17 cellular contexts compared by ENCODE assay signal in genomic region chr18:10050956-10051355, GRCh38.
DNase-seq lines count a peak whose midpoint lies in the region; ATAC-seq and TF ChIP-seq lines count a peak whose summit lies in the region.
"Had no signal": no experiment of that assay in that cellular context is flagged by ENCODE, and none has a peak within 500 bp of the region (broad histone marks: within the 10 kb centered on the region; RNA-seq: fewer than 3 reads in every experiment).

No MANE protein-coding gene starts in this region.

- peaks cover 28% of the 10 kb centered on the region for H3K4me1 ChIP-seq in IMR-90 (ENCODE audit: control insufficient read depth, insufficient read depth, low read length)
- H3K4me1 ChIP-seq in esophagus squamous epithelium = peaks cover 0 to 57% (median 24%) of the 10 kb centered on the region in 3 donors
- peaks cover 10% of the 10 kb centered on the region for H3K4me1 ChIP-seq in left ventricle myocardium inferior
- H3K4me1 ChIP-seq in stomach smooth muscle (ENCODE audit: control insufficient read depth, insufficient read depth, low read length) = peaks cover 46% of the 10 kb centered on the region
- H3K4me1 ChIP-seq in breast epithelium = peaks cover 0 to 8% of the 10 kb centered on the region in 2 donors

- H3K4me3 ChIP-seq in IMR-90 (ENCODE audit: insufficient read depth, low read depth, low read length) = no peak overlapping the region
- no peak overlapping the region for H3K4me3 ChIP-seq in esophagus squamous epithelium
- no peak overlapping the region for H3K4me3 ChIP-seq in left ventricle myocardium inferior
- H3K4me3 ChIP-seq in stomach smooth muscle (ENCODE audit: low read length in 2 of 2) = no peak overlapping the region
- no peak overlapping the region for H3K4me3 ChIP-seq in MG63
- no peak overlapping the region for H3K4me3 ChIP-seq in breast epithelium

- TF ChIP-seq CTCF in IMR-90 (conservative IDR thresholded peaks at IDR 0.05; ENCODE audit: low read depth, low read length) (no peak), esophagus squamous epithelium (IDR thresholded peaks at IDR 0.05) (no peak), left ventricle myocardium inferior (IDR thresholded peaks at IDR 0.05; ENCODE audit: borderline replicate concordance) (no peak), breast epithelium (IDR thresholded peaks at IDR 0.05) (no peak)

- peak overlapping the region in 1 of 2 experiments; percentile 31; a peak in 1 of 4 replicates for H4K8ac ChIP-seq in IMR-90 (ENCODE audit: low read depth in 2 of 2, low read length in 2 of 2)

- TF ChIP-seq POLR2A in IMR-90 (IDR thresholded peaks at IDR 0.05; ENCODE audit: low read depth, low read length) (no peak), esophagus squamous epithelium (IDR thresholded peaks at IDR 0.05) (no peak), breast epithelium (IDR thresholded peaks at IDR 0.05) (no peak)

- H3K27me3 Mint-ChIP-seq in T-helper 2 cell treated with Interferon-gamma antibody and Interleukin-4, amounts not matched to agents 5 μg/mL and 100 μg/mL, for 36 hours (ENCODE audit: low read depth) = no peaks in the 10 kb centered on the region

- H2BK5ac ChIP-seq in IMR-90 (ENCODE audit: low read depth, low read length, poor library complexity, severe bottlenecking) = no peak overlapping the region

- H3K9ac ChIP-seq in IMR-90 (ENCODE audit: low read depth, low read length) (no peak overlapping the region), stomach smooth muscle (ENCODE audit: low read length in 2 of 2) (no peak overlapping the region)

- peak overlapping the region; percentile 48 for H2BK120ac ChIP-seq in IMR-90 (ENCODE audit: low read depth, low read length)

- no peaks in the 10 kb centered on the region for H3K36me3 ChIP-seq in IMR-90 (ENCODE audit: control insufficient read depth, insufficient read depth, low read length)
- H3K36me3 ChIP-seq in esophagus squamous epithelium = no peaks in the 10 kb centered on the region
- H3K36me3 ChIP-seq in left ventricle myocardium inferior = no peaks in the 10 kb centered on the region
- no peaks in the 10 kb centered on the region for H3K36me3 ChIP-seq in stomach smooth muscle (ENCODE audit: control insufficient read depth in 2 of 2, insufficient read depth in 2 of 2, low read length in 2 of 2)
- H3K36me3 ChIP-seq in MG63 = no peaks in the 10 kb centered on the region
- H3K36me3 ChIP-seq in breast epithelium = no peaks in the 10 kb centered on the region

- peak overlapping the region; percentile 64 for H3K4ac ChIP-seq in IMR-90 (ENCODE audit: low read depth, low read length)

- H4K20me1 ChIP-seq in IMR-90 (ENCODE audit: insufficient read depth, low read length) = peaks cover 2% of the 10 kb centered on the region; the same call in 1 of the 2 replicates

- intact Hi-C loops in IMR-90 (cut with micrococcal nuclease) = no loop called here
- intact Hi-C loops in esophagus squamous epithelium (cut with DNase I) = no loop called here
- intact Hi-C loops in left ventricle myocardium inferior (cut with micrococcal nuclease) = no loop called here
- intact Hi-C loops in breast epithelium (cut with DNase I; ENCODE audit: low total_unique reads) = no loop called here

- H3K36me3 Mint-ChIP-seq in T-helper 2 cell treated with Interferon-gamma antibody and Interleukin-4, amounts not matched to agents 5 μg/mL and 100 μg/mL, for 36 hours (ENCODE audit: low read depth) = no peaks in the 10 kb centered on the region
- H3K36me3 Mint-ChIP-seq: CD14-positive monocyte had no signal

- peak overlapping the region; percentile 65; the same call in 1 of the 2 replicates for H2BK20ac ChIP-seq in IMR-90 (ENCODE audit: low read depth, low read length)

- dilution Hi-C loops in IMR-90 (cut with HindIII; ENCODE audit: low sequenced_read_pairs, unreplicated experiment) = no loop called here

- H3K79me1 ChIP-seq in IMR-90 (ENCODE audit: low read depth in 1 of 2, low read length in 2 of 2) = no peaks in the 10 kb centered on the region

- peak overlapping the region; percentile 38 for H2AK5ac ChIP-seq in IMR-90 (ENCODE audit: low read depth, low read length)

- ATAC-seq in IMR-90 (ENCODE audit: low read depth) = no peak
- ATAC-seq: HepG2 had no signal

- TF ChIP-seq RAD21 in IMR-90 (IDR thresholded peaks at IDR 0.05; ENCODE audit: low read length) = no peak

- H3K9me3 ChIP-seq in IMR-90 (ENCODE audit: control insufficient read depth, insufficient read depth, low read length) (no peaks in the 10 kb centered on the region), esophagus squamous epithelium (no peaks in the 10 kb centered on the region), left ventricle myocardium inferior (replicated peaks) (no peaks in the 10 kb centered on the region), stomach smooth muscle (ENCODE audit: control insufficient read depth in 2 of 2, low read length in 2 of 2) (no peaks in the 10 kb centered on the region), MG63 (peaks cover 2% of the 10 kb centered on the region; the same call in 1 of the 2 replicates), breast epithelium (no peaks in the 10 kb centered on the region)

- H3K9me3 Mint-ChIP-seq in T-helper 2 cell treated with Interferon-gamma antibody and Interleukin-4, amounts not matched to agents 5 μg/mL and 100 μg/mL, for 36 hours = no peaks in the 10 kb centered on the region
- H3K9me3 Mint-ChIP-seq: CD14-positive monocyte had no signal

- BruUV-seq in IMR-90 (replicated peaks; lab: Mats Ljungman, UMichigan) = no TSS peak

- peak overlapping the region; percentile 37; the same call in 1 of the 2 replicates for H4K91ac ChIP-seq in IMR-90 (ENCODE audit: insufficient read depth, low read depth, low read length)

- CTCF ChIA-PET in IMR-90 (lab: Yijun Ruan, JAX) = interaction anchor here (0.5 to 0.9 kb wide), 2 partner anchors 10 to 652 kb away, joined by 3 to 4 read pairs; no protein-coding TSS in a partner anchor

- no peak overlapping the region for H3K23ac ChIP-seq in IMR-90 (ENCODE audit: low read depth, low read length)

- H2AFZ ChIP-seq in IMR-90 (replicated peaks; ENCODE audit: low read length, poor library complexity) = no peak overlapping the region

- in situ Hi-C loops in IMR-90 (cut with MboI; ENCODE audit: low sequenced_read_pairs) = no loop called here

- no peaks in the 10 kb centered on the region for H3K27me3 ChIP-seq in IMR-90 (ENCODE audit: control insufficient read depth, insufficient read depth, low read length)
- no peaks in the 10 kb centered on the region for H3K27me3 ChIP-seq in esophagus squamous epithelium
- H3K27me3 ChIP-seq in left ventricle myocardium inferior (ENCODE audit: low read depth) = no peaks in the 10 kb centered on the region
- no peaks in the 10 kb centered on the region for H3K27me3 ChIP-seq in stomach smooth muscle (ENCODE audit: control insufficient read depth in 1 of 2, insufficient read depth in 2 of 2, low read length in 2 of 2)
- no peaks in the 10 kb centered on the region for H3K27me3 ChIP-seq in MG63
- H3K27me3 ChIP-seq in breast epithelium = no peaks in the 10 kb centered on the region

- H4K5ac ChIP-seq in IMR-90 (ENCODE audit: low read depth, low read length) = peak overlapping the region; percentile 42; the same call in 1 of the 2 replicates

- no peak overlapping the region for H3K56ac ChIP-seq in IMR-90 (ENCODE audit: extremely low read depth, insufficient read depth, low read length)

- H2AK9ac ChIP-seq in IMR-90 (replicated peaks; ENCODE audit: low read depth, low read length, poor library complexity) = no peak overlapping the region

- POLR2A ChIA-PET in IMR-90 (lab: Charles Lee; ENCODE audit: unreplicated experiment) = no interaction called here

- no peak overlapping the region for H3K4me3 Mint-ChIP-seq in T-helper 2 cell treated with Interferon-gamma antibody and Interleukin-4, amounts not matched to agents 5 μg/mL and 100 μg/mL, for 36 hours
- H3K4me3 Mint-ChIP-seq: CD14-positive monocyte had no signal

- no peaks in the 10 kb centered on the region for H3K4me1 Mint-ChIP-seq in T-helper 2 cell treated with Interferon-gamma antibody and Interleukin-4, amounts not matched to agents 5 μg/mL and 100 μg/mL, for 36 hours (ENCODE audit: low read depth)

- WGBS in IMR-90 (ENCODE audit: extremely low coverage in 2 of 2, insufficient read length in 1 of 2), 2 experiments = no CpG with 5 or more reads among the region's 3 CpGs
- 66 to 73% methylated on average over 3 of the region's 3 CpGs for WGBS in esophagus squamous epithelium, 2 donors

- no peak overlapping the region for H3K4me2 ChIP-seq in IMR-90 (ENCODE audit: low read depth, low read length)

- H2BK15ac ChIP-seq in IMR-90 (ENCODE audit: low read depth, low read length) = peak overlapping the region; percentile 38; the same call in 2 of the 3 replicates

- peak overlapping the region; percentile 8; the same call in 1 of the 2 replicates for H3K27ac ChIP-seq in IMR-90 (ENCODE audit: insufficient read depth, low read length)
- peak overlapping the region; percentile 53 to 86 (median 80) for H3K27ac ChIP-seq in esophagus squamous epithelium
- peak overlapping the region; percentile 81 for H3K27ac ChIP-seq in left ventricle myocardium inferior (replicated peaks)
- H3K27ac ChIP-seq in stomach smooth muscle (ENCODE audit: low read length) = peak overlapping the region; percentile 76
- no peak overlapping the region for H3K27ac ChIP-seq in breast epithelium

- no peak overlapping the region for H3K27ac Mint-ChIP-seq in T-helper 2 cell treated with Interferon-gamma antibody and Interleukin-4, amounts not matched to agents 5 μg/mL and 100 μg/mL, for 36 hours
- H3K27ac Mint-ChIP-seq: CD14-positive monocyte had no signal

- peak overlapping the region; percentile 61; the same call in 1 of the 2 replicates for H3K14ac ChIP-seq in IMR-90 (replicated peaks; ENCODE audit: low read depth, low read length)

- H3K18ac ChIP-seq in IMR-90 (ENCODE audit: low read depth, low read length) = peak overlapping the region; percentile 47

- H3K9me1 ChIP-seq in IMR-90 (ENCODE audit: insufficient read depth, low read length) = peaks cover 17% of the 10 kb centered on the region

- DNase-seq in IMR-90 (peak; percentile 40), esophagus squamous epithelium (lab: John Stamatoyannopoulos, UW) (no peak), left ventricle myocardium inferior (no peak), MG63 (no peak), breast epithelium (ENCODE audit: low spot score in 2 of 2) (no peak)
- no peak for DNase-seq in T-helper 2 cell treated with Interferon-gamma antibody and Interleukin-4, amounts not matched to agents 5 μg/mL and 100 μg/mL, for 36 hours (ENCODE audit: low spot score)
- DNase-seq in activated effector memory CD4-positive, alpha-beta T cell treated with Interleukin-2 at 50 U/mL for 16 hours = no peak
- DNase-seq: COR-L47, DMS153, EL, Karpas-422, NCI-H1930, NCI-H2171, NCI-H774 had no signal

TF ChIP-seq in IMR-90, 13 proteins besides CTCF, POLR2A, EP300 and RAD21 (continues in another document):
- no peak for TF ChIP-seq ELK1 (IDR thresholded peaks at IDR 0.05; ENCODE audit: borderline replicate concordance, low read depth, low read length)

Comparison
In these comparisons a context has a peak if more than half of its experiments do, and no peak if none do; other contexts are left out.
1. H3K27ac ChIP-seq: peak in IMR-90 (single experiment), esophagus squamous epithelium (4 of 4), left ventricle myocardium inferior (single experiment) and stomach smooth muscle (single experiment); none in breast epithelium (0 of 2).